ENCODE assay signal across 23 cellular contexts in genomic region chr3:110685630-110686029, GRCh38.
"Had no signal": no experiment of that assay in that cellular context is flagged by ENCODE, and none has a peak within 500 bp of the region (broad histone marks: within the 10 kb centered on the region; RNA-seq: fewer than 3 reads in every experiment).

No MANE protein-coding gene starts in this region.

- H3K36me3 Mint-ChIP-seq: activated naive CD8-positive, alpha-beta T cell; natural killer cell; stimulated activated effector memory CD8-positive, alpha-beta T cell treated with anti-CD3 and anti-CD28 coated beads, Interleukin-12 subunit alpha, Interleukin-12 subunit beta, amount 100 ng/mL, for 72 hours had no signal

- ATAC-seq: activated T-cell treated with anti-CD3 and anti-CD28 coated beads, Interleukin-2, amount 50 U/mL, for 4 hours; left ventricle myocardium superior; natural killer cell; sciatic nerve; stimulated activated effector memory CD8-positive, alpha-beta T cell treated with anti-CD3 and anti-CD28 coated beads, Interleukin-12 subunit alpha, Interleukin-12 subunit beta, amount 100 ng/mL, for 72 hours; stimulated activated naive CD8-positive, alpha-beta T cell treated with anti-CD3 and anti-CD28 coated beads, Interleukin-15, amount 100 ng/mL, for 72 hours had no signal

- DNase-seq: activated CD4-positive, alpha-beta T cell treated with anti-CD3 and anti-CD28 coated beads for 1 hour; activated CD8-positive, alpha-beta memory T cell treated with anti-CD3 and anti-CD28 coated beads for 24 hours; activated CD8-positive, alpha-beta memory T cell treated with anti-CD3 and anti-CD28 coated beads, Interleukin-2, amount 50 U/mL, for 4 hours; activated naive CD4-positive, alpha-beta T cell; activated T-cell treated with anti-CD3 and anti-CD28 coated beads, Interleukin-2, amount 50 U/mL, for 4 hours; central memory CD4-positive, alpha-beta T cell; dermis blood vessel endothelial cell; effector CD8-positive, alpha-beta T cell; glutamatergic neuron; left ventricle myocardium superior; mammary epithelial cell; midbrain; natural killer cell; small intestine; stimulated activated CD4-positive, alpha-beta T cell treated with anti-CD3 and anti-CD28 coated beads, Interleukin-2, amount 100 ng/mL, for 24 hours; stimulated activated naive CD8-positive, alpha-beta T cell treated with anti-CD3 and anti-CD28 coated beads, Interleukin-15, amount 100 ng/mL, for 72 hours had no signal

- H3K4me1 ChIP-seq: parathyroid adenoma, tibial nerve had no signal

- H3K4me3 ChIP-seq: hepatocyte, tibial nerve had no signal

- H3K4me3 Mint-ChIP-seq: activated naive CD8-positive, alpha-beta T cell; activated T-cell treated with anti-CD3 and anti-CD28 coated beads, Interleukin-2, amount 50 U/mL, for 4 hours; natural killer cell; stimulated activated effector memory CD8-positive, alpha-beta T cell treated with anti-CD3 and anti-CD28 coated beads, Interleukin-12 subunit alpha, Interleukin-12 subunit beta, amount 100 ng/mL, for 72 hours; stimulated activated naive CD8-positive, alpha-beta T cell treated with anti-CD3 and anti-CD28 coated beads, Interleukin-15, amount 100 ng/mL, for 72 hours had no signal

- H3K79me2 ChIP-seq: hepatocyte, parathyroid adenoma had no signal

- H2AFZ ChIP-seq: hepatocyte, parathyroid adenoma had no signal

- H3K27ac ChIP-seq: hepatocyte, parathyroid adenoma, tibial nerve had no signal

- H3K9me3 ChIP-seq: tibial nerve had no signal

- H3K4me1 Mint-ChIP-seq: natural killer cell; stimulated activated effector memory CD8-positive, alpha-beta T cell treated with anti-CD3 and anti-CD28 coated beads, Interleukin-12 subunit alpha, Interleukin-12 subunit beta, amount 100 ng/mL, for 72 hours; stimulated activated naive CD8-positive, alpha-beta T cell treated with anti-CD3 and anti-CD28 coated beads, Interleukin-15, amount 100 ng/mL, for 72 hours had no signal

- H3K27me3 ChIP-seq: hepatocyte, tibial nerve had no signal

- H3K9me3 Mint-ChIP-seq: activated T-cell treated with anti-CD3 and anti-CD28 coated beads, Interleukin-2, amount 50 U/mL, for 4 hours; activated T-helper 2 cell treated with anti-CD3 and anti-CD28 coated beads, Interferon-gamma antibody, Interleukin-2, Interleukin-4, amounts not matched to agents 10 μg/mL and 5 μg/mL and 100 μg/mL, durations not matched to agents 14 hours and 24 hours and 36 hours; stimulated activated effector memory CD8-positive, alpha-beta T cell treated with anti-CD3 and anti-CD28 coated beads, Interleukin-12 subunit alpha, Interleukin-12 subunit beta, amount 100 ng/mL, for 72 hours; stimulated activated naive CD8-positive, alpha-beta T cell treated with anti-CD3 and anti-CD28 coated beads, Interleukin-15, amount 100 ng/mL, for 72 hours had no signal

- H3K27me3 Mint-ChIP-seq: stimulated activated naive CD8-positive, alpha-beta T cell treated with anti-CD3 and anti-CD28 coated beads, Interleukin-15, amount 100 ng/mL, for 72 hours had no signal

- H3K9ac ChIP-seq: parathyroid adenoma had no signal

- H3K36me3 ChIP-seq: tibial nerve had no signal

- H3K4me2 ChIP-seq: hepatocyte had no signal

- H3K27ac Mint-ChIP-seq: activated naive CD8-positive, alpha-beta T cell; activated T-helper 2 cell treated with anti-CD3 and anti-CD28 coated beads, Interferon-gamma antibody, Interleukin-2, Interleukin-4, amounts not matched to agents 10 μg/mL and 5 μg/mL and 100 μg/mL, durations not matched to agents 14 hours and 24 hours and 36 hours; natural killer cell; stimulated activated effector memory CD8-positive, alpha-beta T cell treated with anti-CD3 and anti-CD28 coated beads, Interleukin-12 subunit alpha, Interleukin-12 subunit beta, amount 100 ng/mL, for 72 hours; stimulated activated naive CD8-positive, alpha-beta T cell treated with anti-CD3 and anti-CD28 coated beads, Interleukin-15, amount 100 ng/mL, for 72 hours had no signal
